24 cellular contexts compared by ENCODE assay signal in genomic region chr17:67751101-67752074, GRCh38. TPM values are rescaled to one million over a fixed set of nuclear protein-coding genes. Genes with fewer than 3 reads are reported as not detected.
DNase-seq lines count a peak whose midpoint lies in the region; FAIRE-seq and TF ChIP-seq lines count a peak whose summit lies in the region.
"Had no signal": no experiment of that assay in that cellular context is flagged by ENCODE, and none has a peak within 500 bp of the region (broad histone marks: within the 10 kb centered on the region; RNA-seq: fewer than 3 reads in every experiment).

No MANE protein-coding gene starts in this region.

- intact Hi-C loops in kidney (cut with DNase I): no loop called here

- H3K4me1 Mint-ChIP-seq in endodermal cell: peaks cover 3% of the 10 kb centered on the region
- H3K4me1 Mint-ChIP-seq in nephron progenitor cell: no peaks in the 10 kb centered on the region

- 80 to 84% methylated on average over 5 to 9 of the region's 9 CpGs for WGBS in endodermal cell (ENCODE audit: insufficient coverage in 1 of 2, insufficient read length in 1 of 2), 2 experiments

- H3K27me3 ChIP-seq in endodermal cell (ENCODE audit: control insufficient read depth, insufficient read depth, low read length, poor library complexity, severe bottlenecking): no peaks in the 10 kb centered on the region
- H3K27me3 ChIP-seq: body of pancreas, gastrocnemius medialis, pancreas, right lobe of liver, tibial artery had no signal

- H3K36me3 Mint-ChIP-seq in endodermal cell (ENCODE audit: low read depth) (peaks cover 59% of the 10 kb centered on the region), nephron progenitor cell (ENCODE audit: low read depth) (peaks cover 53% of the 10 kb centered on the region)

- H3K27ac ChIP-seq in endodermal cell (ENCODE audit: low read depth, low read length) (no peak overlapping the region), kidney (ENCODE audit: low read depth in 2 of 2, low read length in 2 of 2) (no peak overlapping the region)
- H3K27ac ChIP-seq: body of pancreas, C4-2B, coronary artery, gastrocnemius medialis, pancreas, right lobe of liver, tibial artery had no signal

- peaks cover 62% of the 10 kb centered on the region for H3K9me3 ChIP-seq in endodermal cell (ENCODE audit: control insufficient read depth, low read length)
- no peaks in the 10 kb centered on the region for H3K9me3 ChIP-seq in kidney (ENCODE audit: control insufficient read depth in 1 of 2, low read length in 2 of 2)
- H3K9me3 ChIP-seq: body of pancreas, gastrocnemius medialis, pancreas, right lobe of liver, tibial artery had no signal

- TF ChIP-seq CTCF in endodermal cell (conservative IDR thresholded peaks at IDR 0.05) (no peak), nephron progenitor cell (IDR thresholded peaks at IDR 0.05) (no peak), kidney (IDR thresholded peaks at IDR 0.05; ENCODE audit: borderline replicate concordance, extremely low read depth, insufficient read depth) (no peak)

- H3K27ac Mint-ChIP-seq in endodermal cell (peak overlapping the region; percentile 74), nephron progenitor cell (peak overlapping the region; percentile 17)
- H3K27ac Mint-ChIP-seq: activated naive CD8-positive, alpha-beta T cell; T-cell had no signal

- FAIRE-seq in kidney (lab: Jason Lieb, UNC): no peak
- FAIRE-seq: endothelial cell of umbilical vein, pancreas had no signal

- H3K9ac ChIP-seq in endodermal cell (ENCODE audit: extremely low read depth, low read length, poor library complexity, severe bottlenecking): no peak overlapping the region
- H3K9ac ChIP-seq in kidney (ENCODE audit: low read length in 2 of 2): no peak overlapping the region

- H3K4me1 ChIP-seq in endodermal cell (ENCODE audit: control insufficient read depth, insufficient read depth, low read length) (no peaks in the 10 kb centered on the region), kidney (ENCODE audit: control insufficient read depth in 1 of 2, insufficient read depth in 1 of 2, low read depth in 1 of 2, low read length in 2 of 2) (no peaks in the 10 kb centered on the region)
- H3K4me1 ChIP-seq: body of pancreas, gastrocnemius medialis, pancreas, right lobe of liver, tibial artery had no signal

- H3K4me3 ChIP-seq in endodermal cell (ENCODE audit: low read length): no peak overlapping the region
- H3K4me3 ChIP-seq in kidney (ENCODE audit: low read length in 2 of 2): no peak overlapping the region
- H3K4me3 ChIP-seq: body of pancreas, coronary artery, gastrocnemius medialis, pancreas, right lobe of liver, tibial artery had no signal

- H3K36me3 ChIP-seq in endodermal cell (ENCODE audit: control insufficient read depth, insufficient read depth, low read length): peaks cover 55% of the 10 kb centered on the region
- H3K36me3 ChIP-seq in kidney (ENCODE audit: control insufficient read depth in 1 of 2, insufficient read depth in 2 of 2, low read length in 2 of 2): peaks cover 7 to 15% of the 10 kb centered on the region in 2 donors

- DNase-seq in NCI-H524 (lab: John Stamatoyannopoulos, UW) (peak; percentile 6 to 38), NCI-H524 treated with DMSO at 0.1 percent for 48 hours (lab: John Stamatoyannopoulos, UW) (no peak), NCI-H1694 (lab: John Stamatoyannopoulos, UW) (peak; percentile 17), endodermal cell (peak; percentile 70), nephron progenitor cell (no peak), kidney (no peak), GF-D8 (lab: John Stamatoyannopoulos, UW) (no peak), kidney tubule cell (ENCODE audit: low spot score) (no peak)
- DNase-seq: activated CD4-positive, alpha-beta T cell treated with anti-CD3 and anti-CD28 coated beads, Interleukin-2, amount 50 U/mL, for 4 hours; activated T-cell treated with anti-CD3 and anti-CD28 coated beads, Interleukin-2, amount 50 U/mL, for 1 hour; body of pancreas; DMS79; gastrocnemius medialis; NCI-H2107; pancreas; right lobe of liver; Right ventricle myocardium superior; stimulated activated naive CD4-positive, alpha-beta T cell; T-cell; tibial artery had no signal

- peaks cover 24% of the 10 kb centered on the region for H3K9me3 Mint-ChIP-seq in endodermal cell
- H3K9me3 Mint-ChIP-seq in nephron progenitor cell: no peaks in the 10 kb centered on the region
- H3K9me3 Mint-ChIP-seq: T-cell had no signal

- no peak overlapping the region for H3K4me3 Mint-ChIP-seq in endodermal cell
- no peak overlapping the region for H3K4me3 Mint-ChIP-seq in nephron progenitor cell
- H3K4me3 Mint-ChIP-seq: activated naive CD8-positive, alpha-beta T cell; T-cell had no signal

- H3K27me3 Mint-ChIP-seq in endodermal cell (ENCODE audit: insufficient read depth): no peaks in the 10 kb centered on the region
- no peaks in the 10 kb centered on the region for H3K27me3 Mint-ChIP-seq in nephron progenitor cell (ENCODE audit: low read depth, poor library complexity)
- H3K27me3 Mint-ChIP-seq: activated naive CD8-positive, alpha-beta T cell; T-cell had no signal

RNA-seq across cellular contexts. Expression of gene NOL11, which starts 33.7 kb away (rescaled TPM):
- total RNA-seq in endodermal cell: 10 to 100 TPM; 48.3 to 60.7 TPM
- polyA plus RNA-seq in endodermal cell (2013, experiment 1 of 2): 61.8 TPM
- 55.2 TPM for polyA plus RNA-seq in endodermal cell (2013, experiment 2 of 2)
- total RNA-seq in kidney: 37.3 TPM
- polyA plus RNA-seq in kidney (ENCODE audit: insufficient read depth, low read depth, low replicate concordance): 40.8 TPM

Comparison
In these comparisons a context has a peak if more than half of its experiments do, and no peak if none do; other contexts are left out.
1. DNase-seq: peak in NCI-H524 (2 of 2), NCI-H1694 (single experiment) and endodermal cell (single experiment); none in NCI-H524 treated with DMSO at 0.1 percent for 48 hours (single experiment), nephron progenitor cell (single experiment), kidney (single experiment), GF-D8 (single experiment) and kidney tubule cell (single experiment).